ENCODE assay signal across 9 cellular contexts in genomic region chr11:120020486-120020885, GRCh38.
"Had no signal": no experiment of that assay in that cellular context is flagged by ENCODE, and none has a peak within 500 bp of the region (broad histone marks: within the 10 kb centered on the region; RNA-seq: fewer than 3 reads in every experiment).

No MANE protein-coding gene starts in this region.

- H3K27ac ChIP-seq: GM23248 had no signal

- H3K4me1 ChIP-seq: HAP-1 had no signal

- H3K9ac ChIP-seq: GM23248 had no signal

- ATAC-seq: GM23338, HCT116 had no signal

- H3K9me3 ChIP-seq: HAP-1 had no signal

- H3K4me3 ChIP-seq: GM23248, GM23338, HAP-1 had no signal

- H2AFZ ChIP-seq: GM23248, GM23338 had no signal

- DNase-seq: GM23248, GOT3, H7, H9, HCEC 1CT, HFFc6 had no signal

- H3K4me2 ChIP-seq: GM23338 had no signal

- H3K36me3 ChIP-seq: HAP-1 had no signal
